Comparison of ENCODE assay signal across 8 cellular contexts in genomic region chr12:50505945-50506344, GRCh38. TPM values are rescaled to one million over a fixed set of nuclear protein-coding genes. Genes with fewer than 3 reads are reported as not detected.
DNase-seq lines count a peak whose midpoint lies in the region; ATAC-seq and TF ChIP-seq lines count a peak whose summit lies in the region.

No MANE protein-coding gene starts in this region.

- no peaks in the 10 kb centered on the region for H3K27me3 ChIP-seq in HUES48 (ENCODE audit: control insufficient read depth, insufficient read depth, low read length)

- peaks cover 34% of the 10 kb centered on the region for H3K4me1 Mint-ChIP-seq in progenitor cell of endocrine pancreas (ENCODE audit: low read depth)

- H3K9me3 ChIP-seq in HUES48 (ENCODE audit: control insufficient read depth, insufficient read depth, low read length) = peaks cover under 1% of the 10 kb centered on the region; the same call in 1 of the 2 replicates

- peak; percentile 95 for DNase-seq in Ammon's horn (ENCODE audit: low spot score)
- no peak for DNase-seq in activated naive CD4-positive, alpha-beta T cell treated with anti-CD3 and anti-CD28 coated beads, Interleukin-2, amount 50 U/mL, for 72 hours (ENCODE audit: low spot score in 2 of 2)
- no peak for DNase-seq in left ventricle myocardium superior
- DNase-seq in progenitor cell of endocrine pancreas (ENCODE audit: low spot score, unreplicated experiment) = no peak
- DNase-seq in posterior vena cava (ENCODE audit: low spot score) = no peak

- peaks cover 6 to 18% of the 10 kb centered on the region in 2 donors for H3K36me3 Mint-ChIP-seq in activated naive CD4-positive, alpha-beta T cell treated with anti-CD3 and anti-CD28 coated beads, Interleukin-2, amount 50 U/mL, for 72 hours
- H3K36me3 Mint-ChIP-seq in progenitor cell of endocrine pancreas (ENCODE audit: insufficient read depth) = no peaks in the 10 kb centered on the region

- no peaks in the 10 kb centered on the region for H3K27me3 Mint-ChIP-seq in progenitor cell of endocrine pancreas

- peak overlapping the region; percentile 97 for H3K4me3 Mint-ChIP-seq in progenitor cell of endocrine pancreas (ENCODE audit: low read depth)

- no peaks in the 10 kb centered on the region for H3K36me3 ChIP-seq in HUES48 (ENCODE audit: control insufficient read depth, insufficient read depth, low read length)

- ATAC-seq in activated naive CD4-positive, alpha-beta T cell treated with anti-CD3 and anti-CD28 coated beads, Interleukin-2, amount 50 U/mL, for 72 hours = no peak
- ATAC-seq in left ventricle myocardium superior (peak; percentile 35), HG03095 (IDR thresholded peaks at IDR 0.05; ENCODE audit: unreplicated experiment) (no peak), GM19395 (IDR thresholded peaks at IDR 0.05; ENCODE audit: unreplicated experiment) (no peak)

- peak overlapping the region; percentile 87 for H3K27ac ChIP-seq in HUES48 (ENCODE audit: low read depth, low read length)

- intact Hi-C loops in left ventricle myocardium superior (cut with micrococcal nuclease) (loop anchor here (2.0 kb wide), 1 partner anchor 133 kb away; no protein-coding TSS in a partner anchor), posterior vena cava (cut with DNase I) (no loop called here)

- H3K4me1 ChIP-seq in HUES48 (ENCODE audit: control insufficient read depth, insufficient read depth, low read length) = peaks cover 18% of the 10 kb centered on the region

- peak overlapping the region; percentile 95 to 98 for H3K27ac Mint-ChIP-seq in activated naive CD4-positive, alpha-beta T cell treated with anti-CD3 and anti-CD28 coated beads, Interleukin-2, amount 50 U/mL, for 72 hours
- peak overlapping the region; percentile 97 for H3K27ac Mint-ChIP-seq in progenitor cell of endocrine pancreas

- TF ChIP-seq CTCF in progenitor cell of endocrine pancreas (IDR thresholded peaks at IDR 0.05; ENCODE audit: unreplicated experiment) = no peak

- H3K9ac ChIP-seq in HUES48 (ENCODE audit: low read depth, low read length) = 0 out of 2 replicates have a peak overlapping the region, but pooled peaks have one; percentile 90

- H3K9me3 Mint-ChIP-seq in activated naive CD4-positive, alpha-beta T cell treated with anti-CD3 and anti-CD28 coated beads, Interleukin-2, amount 50 U/mL, for 72 hours = no peaks in the 10 kb centered on the region
- H3K9me3 Mint-ChIP-seq in progenitor cell of endocrine pancreas (ENCODE audit: low read depth) = no peaks in the 10 kb centered on the region

- peak overlapping the region; percentile 96 for H3K4me3 ChIP-seq in HUES48 (ENCODE audit: low read depth, low read length)

RNA-seq across cellular contexts. Expression of gene DIP2B, which starts 1.2 kb away (rescaled TPM):
- 10 to 100 TPM; 33.8 to 39.9 TPM for total RNA-seq in activated naive CD4-positive, alpha-beta T cell treated with anti-CD3 and anti-CD28 coated beads, Interleukin-2, amount 50 U/mL, for 72 hours
- total RNA-seq in left ventricle myocardium superior = 11.4 TPM
- total RNA-seq in progenitor cell of endocrine pancreas = 29.7 and 30.2 TPM in 2 replicates
- 10 to 100 TPM; 13.7 to 14.0 TPM for total RNA-seq in posterior vena cava
